16 cellular contexts compared by ENCODE assay signal in genomic region chr19:1880611-1881392, GRCh38. TPM values are rescaled to one million over a fixed set of nuclear protein-coding genes. Genes with fewer than 3 reads are reported as not detected.
A peak's percentile ranks its signal among the peaks of the same experiment; 100 is the strongest.
DNase-seq lines count a peak whose midpoint lies in the region; FAIRE-seq and TF ChIP-seq lines count a peak whose summit lies in the region.
"Had no signal": no experiment of that assay in that cellular context is flagged by ENCODE, and none has a peak within 500 bp of the region (broad histone marks: within the 10 kb centered on the region; RNA-seq: fewer than 3 reads in every experiment).

No MANE protein-coding gene starts in this region.

- peak overlapping the region; percentile 33 for H3K27ac Mint-ChIP-seq in activated naive CD4-positive, alpha-beta T cell treated with anti-CD3 and anti-CD28 coated beads, Interleukin-2, amount 10 ng/mL, durations not matched to agents 7 days and 5 days
- H3K27ac Mint-ChIP-seq in activated naive CD8-positive, alpha-beta T cell = peak overlapping the region; percentile 16
- H3K27ac Mint-ChIP-seq: brain had no signal

- H3K4me1 ChIP-seq in keratinocyte (ENCODE audit: control insufficient read depth, extremely low read depth, insufficient read depth, low read length) = peaks cover 32% of the 10 kb centered on the region

- peaks cover 46% of the 10 kb centered on the region for H3K4me1 Mint-ChIP-seq in activated naive CD4-positive, alpha-beta T cell treated with anti-CD3 and anti-CD28 coated beads, Interleukin-2, amount 10 ng/mL, durations not matched to agents 7 days and 5 days
- peaks cover 32% of the 10 kb centered on the region for H3K4me1 Mint-ChIP-seq in activated naive CD8-positive, alpha-beta T cell (ENCODE audit: low read depth)

- H3K9me3 ChIP-seq in keratinocyte (ENCODE audit: control insufficient read depth, low read depth, low read length) = no peaks in the 10 kb centered on the region

- H3K9ac ChIP-seq in keratinocyte (ENCODE audit: control insufficient read depth, extremely low read depth, insufficient read depth, low read length) = no peak overlapping the region

- DNase-seq in activated naive CD4-positive, alpha-beta T cell treated with anti-CD3 and anti-CD28 coated beads, Interleukin-2, amount 10 ng/mL, durations not matched to agents 7 days and 5 days = no peak
- no peak for DNase-seq in activated naive CD4-positive, alpha-beta T cell (lab: John Stamatoyannopoulos, UW)
- DNase-seq in keratinocyte (ENCODE audit: low read depth, low spot score) = no peak
- no peak for DNase-seq in substantia nigra (lab: John Stamatoyannopoulos, UW)
- DNase-seq in stimulated activated CD4-positive, alpha-beta T cell treated with anti-CD3 and anti-CD28 coated beads, Interleukin-15, amount 100 ng/mL, for 24 hours = no peak
- no peak for DNase-seq in NCI-H526 treated with DMSO at 0.1 percent for 48 hours (lab: John Stamatoyannopoulos, UW)
- DNase-seq in NCI-H524 (lab: John Stamatoyannopoulos, UW) = no peak
- DNase-seq: DMS79 treated with DMSO at 0.1 percent for 48 hours; KBM-7; NCI-H1694; NCI-H748 treated with DMSO at 0.1 percent for 48 hours; occipital lobe; stimulated activated CD4-positive, alpha-beta T cell treated with anti-CD3 and anti-CD28 coated beads, Interleukin-12 subunit alpha, Interleukin-12 subunit beta, amount 100 ng/mL, for 4 hours had no signal

- H3K9me1 ChIP-seq in keratinocyte (ENCODE audit: control insufficient read depth, extremely low read depth, insufficient read depth, low read length) = peaks cover 6% of the 10 kb centered on the region

- no peaks in the 10 kb centered on the region for H3K27me3 ChIP-seq in keratinocyte (ENCODE audit: control insufficient read depth, extremely low read depth, insufficient read depth, low read length)

- H2AFZ ChIP-seq in keratinocyte (ENCODE audit: control insufficient read depth, low read length) = no peak overlapping the region

- H4K20me1 ChIP-seq in keratinocyte (ENCODE audit: control insufficient read depth, extremely low read depth, insufficient read depth, low read length) = peaks cover 25% of the 10 kb centered on the region

- H3K27me3 Mint-ChIP-seq in activated naive CD4-positive, alpha-beta T cell treated with anti-CD3 and anti-CD28 coated beads, Interleukin-2, amount 10 ng/mL, durations not matched to agents 7 days and 5 days = no peaks in the 10 kb centered on the region
- no peaks in the 10 kb centered on the region for H3K27me3 Mint-ChIP-seq in activated naive CD8-positive, alpha-beta T cell

- H3K36me3 ChIP-seq in keratinocyte (ENCODE audit: control insufficient read depth in 2 of 2, extremely low read depth in 1 of 2, insufficient read depth in 2 of 2, low read length in 2 of 2) = peaks cover 5 to 11% of the 10 kb centered on the region in 2 experiments

- H3K27ac ChIP-seq in keratinocyte (ENCODE audit: control insufficient read depth, insufficient read depth, low read length) (no peak overlapping the region), substantia nigra (ENCODE audit: low read depth, low read length, poor library complexity, severe bottlenecking) (peak overlapping the region; percentile 92)
- H3K27ac ChIP-seq: epithelial cell of prostate had no signal

- peak overlapping the region; percentile 28 for H3K4me3 Mint-ChIP-seq in activated naive CD4-positive, alpha-beta T cell treated with anti-CD3 and anti-CD28 coated beads, Interleukin-2, amount 10 ng/mL, durations not matched to agents 7 days and 5 days
- peak overlapping the region; percentile 64 for H3K4me3 Mint-ChIP-seq in activated naive CD8-positive, alpha-beta T cell
- H3K4me3 Mint-ChIP-seq: brain had no signal

- H3K4me3 ChIP-seq in keratinocyte (ENCODE audit: control insufficient read depth in 2 of 3, extremely low read depth in 1 of 3, insufficient read depth in 2 of 3, low read depth in 1 of 3, low read length in 3 of 3) = no peak overlapping the region

- H3K36me3 Mint-ChIP-seq in activated naive CD4-positive, alpha-beta T cell treated with anti-CD3 and anti-CD28 coated beads, Interleukin-2, amount 10 ng/mL, durations not matched to agents 7 days and 5 days = peaks cover 41% of the 10 kb centered on the region
- no peaks in the 10 kb centered on the region for H3K36me3 Mint-ChIP-seq in activated naive CD8-positive, alpha-beta T cell

- dilution Hi-C loops in keratinocyte (cut with MboI; ENCODE audit: extremely low pct_ligation_motif_present, low sequenced_read_pairs) = no loop called here

- peaks cover 48% of the 10 kb centered on the region for H3K79me2 ChIP-seq in keratinocyte (ENCODE audit: control insufficient read depth, insufficient read depth, low read length)

- peak overlapping the region; percentile 25 for H3K4me2 ChIP-seq in keratinocyte (ENCODE audit: control insufficient read depth, extremely low read depth, insufficient read depth, low read depth, low read length)

- no peaks in the 10 kb centered on the region for H3K9me3 Mint-ChIP-seq in activated naive CD4-positive, alpha-beta T cell treated with anti-CD3 and anti-CD28 coated beads, Interleukin-2, amount 10 ng/mL, durations not matched to agents 7 days and 5 days
- no peaks in the 10 kb centered on the region for H3K9me3 Mint-ChIP-seq in activated naive CD8-positive, alpha-beta T cell (ENCODE audit: low read depth)

- no peak for FAIRE-seq in keratinocyte (lab: Jason Lieb, UNC)

- CTCF ChIA-PET in activated naive CD4-positive, alpha-beta T cell treated with anti-CD3 and anti-CD28 coated beads, Interleukin-2, amount 10 ng/mL, durations not matched to agents 7 days and 5 days (lab: Charles Lee) = interaction anchor here (1.2 kb wide), 1 partner anchor 17 kb away, joined by 3 read pairs; no protein-coding TSS in a partner anchor

- TF ChIP-seq CTCF in keratinocyte (optimal IDR thresholded peaks at IDR 0.05 in 1 of 3, IDR thresholded peaks at IDR 0.05 in 1 of 3, conservative IDR thresholded peaks at IDR 0.05 in 1 of 3; ENCODE audit: extremely low read depth in 1 of 3, insufficient read depth in 2 of 3, low read length in 3 of 3) = no peak

RNA-seq across cellular contexts. Expression of gene ABHD17A, which starts 4.5 kb away (rescaled TPM):
- polyA plus RNA-seq in keratinocyte = 27.2 to 67.3 TPM (median 31.0 TPM) in 3 replicates
- polyA plus RNA-seq in keratinocyte (2011; ENCODE audit: low read depth) = 9.2 TPM
- polyA plus RNA-seq in keratinocyte (2011; cell fraction: cytosol; rRNA removed) = 20.8 and 62.5 TPM in 2 replicates
- 29.9 and 47.5 TPM in 2 replicates for polyA plus RNA-seq in keratinocyte (2011; cell fraction: nucleus; rRNA removed)
- polyA plus RNA-seq in keratinocyte (2012; ENCODE audit: low replicate concordance) = 20.6 and 43.3 TPM in 2 replicates
- 13.2 to 23.4 TPM (median 20.6 TPM) in 3 replicates for polyA minus RNA-seq in keratinocyte
- 122 TPM for polyA minus RNA-seq in keratinocyte (2011; cell fraction: cytosol; rRNA and poly(A)+ RNA removed)
- polyA minus RNA-seq in keratinocyte (2011; cell fraction: nucleus; rRNA and poly(A)+ RNA removed) = 13.3 and 22.2 TPM in 2 replicates

RNA-seq across cellular contexts. Expression of gene KLF16, which starts 17.4 kb away (rescaled TPM):
- 4.9 to 14.7 TPM (median 6.0 TPM) in 3 replicates for polyA plus RNA-seq in keratinocyte
- polyA plus RNA-seq in keratinocyte (2011; ENCODE audit: low read depth) = 2.6 TPM
- 4.7 and 19.3 TPM in 2 replicates for polyA plus RNA-seq in keratinocyte (2011; cell fraction: cytosol; rRNA removed)
- polyA plus RNA-seq in keratinocyte (2011; cell fraction: nucleus; rRNA removed) = 7.7 and 17.7 TPM in 2 replicates
- 13.9 and 30.6 TPM in 2 replicates for polyA plus RNA-seq in keratinocyte (2012; ENCODE audit: low replicate concordance)
- polyA minus RNA-seq in keratinocyte = 1.9 to 11.4 TPM (median 2.2 TPM) in 3 replicates
- polyA minus RNA-seq in keratinocyte (2011; cell fraction: cytosol; rRNA and poly(A)+ RNA removed) = 48.5 TPM
- 8.2 and 11.3 TPM in 2 replicates for polyA minus RNA-seq in keratinocyte (2011; cell fraction: nucleus; rRNA and poly(A)+ RNA removed)

RNA-seq across cellular contexts. Expression of gene ADAT3, which starts 24.4 kb away (rescaled TPM):
- 0.55 to 0.93 TPM (median 0.85 TPM) in 3 replicates for polyA plus RNA-seq in keratinocyte
- 0.69 TPM for polyA plus RNA-seq in keratinocyte (2011; ENCODE audit: low read depth)
- polyA plus RNA-seq in keratinocyte (2011; cell fraction: cytosol; rRNA removed) = 0.15 and 1.7 TPM in 2 replicates
- polyA plus RNA-seq in keratinocyte (2011; cell fraction: nucleus; rRNA removed) = 1.2 and 2.4 TPM in 2 replicates
- 1.9 and 3.4 TPM in 2 replicates for polyA plus RNA-seq in keratinocyte (2012; ENCODE audit: low replicate concordance)
- polyA minus RNA-seq in keratinocyte = 0.20 to 0.36 TPM in 2 of 3 replicates, not detected in the other
- 2.1 TPM for polyA minus RNA-seq in keratinocyte (2011; cell fraction: cytosol; rRNA and poly(A)+ RNA removed)
- polyA minus RNA-seq in keratinocyte (2011; cell fraction: nucleus; rRNA and poly(A)+ RNA removed) = 2.1 and 2.6 TPM in 2 replicates

RNA-seq across cellular contexts. Expression of gene SCAMP4, which starts 24.4 kb away (rescaled TPM):
- 4.8 to 30.3 TPM (median 7.0 TPM) in 3 replicates for polyA plus RNA-seq in keratinocyte
- 10.6 TPM for polyA plus RNA-seq in keratinocyte (2011; ENCODE audit: low read depth)
- polyA plus RNA-seq in keratinocyte (2011; cell fraction: cytosol; rRNA removed) = 7.3 and 17.8 TPM in 2 replicates
- 33.4 and 43.4 TPM in 2 replicates for polyA plus RNA-seq in keratinocyte (2011; cell fraction: nucleus; rRNA removed)
- 27.2 and 45.1 TPM in 2 replicates for polyA plus RNA-seq in keratinocyte (2012; ENCODE audit: low replicate concordance)
- 8.2 to 40.3 TPM (median 10.1 TPM) in 3 replicates for polyA minus RNA-seq in keratinocyte
- polyA minus RNA-seq in keratinocyte (2011; cell fraction: cytosol; rRNA and poly(A)+ RNA removed) = 62.7 TPM
- 38.2 and 42.0 TPM in 2 replicates for polyA minus RNA-seq in keratinocyte (2011; cell fraction: nucleus; rRNA and poly(A)+ RNA removed)

RNA-seq across cellular contexts. Expression of gene REXO1, which starts 32.5 kb away (rescaled TPM):
- polyA plus RNA-seq in keratinocyte = 6.1 to 18.6 TPM (median 9.1 TPM) in 3 replicates
- polyA plus RNA-seq in keratinocyte (2011; ENCODE audit: low read depth) = 15.3 TPM
- polyA plus RNA-seq in keratinocyte (2011; cell fraction: cytosol; rRNA removed) = 8.0 and 14.2 TPM in 2 replicates
- polyA plus RNA-seq in keratinocyte (2011; cell fraction: nucleus; rRNA removed) = 41.7 and 47.8 TPM in 2 replicates
- polyA plus RNA-seq in keratinocyte (2012; ENCODE audit: low replicate concordance) = 19.8 and 25.0 TPM in 2 replicates
- 16.5 to 40.9 TPM (median 17.7 TPM) in 3 replicates for polyA minus RNA-seq in keratinocyte
- 27.4 TPM for polyA minus RNA-seq in keratinocyte (2011; cell fraction: cytosol; rRNA and poly(A)+ RNA removed)
- polyA minus RNA-seq in keratinocyte (2011; cell fraction: nucleus; rRNA and poly(A)+ RNA removed) = 12.9 and 19.1 TPM in 2 replicates
